ENCODE assay signal across 8 cellular contexts in the genomic region with DNA sequence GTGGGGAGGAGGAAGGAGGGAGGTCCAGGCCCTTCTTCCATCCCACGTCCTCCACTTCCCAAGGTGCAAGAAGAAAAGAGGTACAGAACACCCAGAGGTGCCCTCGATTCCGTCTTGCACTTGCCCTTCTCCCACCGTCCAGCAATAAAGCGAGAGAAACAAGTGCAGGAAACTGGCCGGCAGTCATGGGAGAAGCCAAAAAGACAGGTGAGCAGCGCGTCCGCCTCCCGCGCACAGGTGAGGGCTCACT. TPM values are rescaled to one million over a fixed set of nuclear protein-coding genes. Genes with fewer than 3 reads are reported as not detected.
DNase-seq lines count a peak whose midpoint lies in the region; ATAC-seq and TF ChIP-seq lines count a peak whose summit lies in the region.

No MANE protein-coding gene starts in this region.

- no peaks in the 10 kb centered on the region for H3K9me3 ChIP-seq in ascending aorta
- no peaks in the 10 kb centered on the region for H3K9me3 ChIP-seq in lung (ENCODE audit: control insufficient read depth in 2 of 2, insufficient read depth in 1 of 2, low read length in 1 of 2)

- H3K4me3 ChIP-seq in AG10803 (ENCODE audit: low read length) (peak overlapping the region; percentile 79), ascending aorta (peak overlapping the region; percentile 89 to 94), lung (peak overlapping the region; percentile 90)

- DNase-seq in AG10803 (ENCODE audit: low read depth), result no peak
- DNase-seq in ascending aorta (ENCODE audit: low spot score in 2 of 2), result no peak
- DNase-seq in lung (ENCODE audit: low spot score), result no peak
- no peak for DNase-seq in SW480 (ENCODE audit: low spot score)
- no peak for DNase-seq in NCI-H748 treated with DMSO at 0.1 percent for 48 hours (lab: John Stamatoyannopoulos, UW)
- DNase-seq in NCI-H82 treated with DMSO at 0.1 percent for 48 hours (lab: John Stamatoyannopoulos, UW; ENCODE audit: unreplicated experiment), result no peak

- ATAC-seq in HG02798 (IDR thresholded peaks at IDR 0.05; ENCODE audit: poor library complexity, unreplicated experiment), result peak; percentile 2
- ATAC-seq in lung (ENCODE audit: insufficient read depth, low FRiP score), result no peak
- no peak for ATAC-seq in GM18505 (IDR thresholded peaks at IDR 0.05; ENCODE audit: unreplicated experiment)

- no peaks in the 10 kb centered on the region for H3K27me3 ChIP-seq in ascending aorta
- H3K27me3 ChIP-seq in lung (ENCODE audit: control insufficient read depth, insufficient read depth), result no peaks in the 10 kb centered on the region

- peaks cover 5 to 12% of the 10 kb centered on the region in 2 donors for H3K4me1 ChIP-seq in ascending aorta
- H3K4me1 ChIP-seq in lung (ENCODE audit: control insufficient read depth in 2 of 2, insufficient read depth in 2 of 2, low read length in 2 of 2), result peaks cover 0 to 9% of the 10 kb centered on the region in 2 donors

- intact Hi-C loops in ascending aorta (cut with DNase I), result loop anchor here (1.0 to 2.0 kb wide), 3 partner anchors 11 to 53 kb away; a partner anchor contains a TSS

- H3K36me3 ChIP-seq in ascending aorta (no peaks in the 10 kb centered on the region), lung (ENCODE audit: control insufficient read depth in 2 of 2, insufficient read depth in 2 of 2, low read length in 2 of 2) (no peaks in the 10 kb centered on the region)

- TF ChIP-seq CTCF in AG10803 (conservative IDR thresholded peaks at IDR 0.05; ENCODE audit: low read length), result no peak
- TF ChIP-seq CTCF in ascending aorta (IDR thresholded peaks at IDR 0.05), result no peak
- TF ChIP-seq CTCF in lung (IDR thresholded peaks at IDR 0.05; ENCODE audit: control extremely low read depth, extremely low read depth), result no peak

- WGBS in lung, 2 donors, result 0 to 1% methylated on average over 11 of the region's 11 CpGs

- H3K27ac ChIP-seq in ascending aorta (peak overlapping the region; percentile 42 to 87), lung (ENCODE audit: low read depth in 1 of 2, low read length in 1 of 2) (peak overlapping the region; percentile 63 to 95)

- TF ChIP-seq POLR2A in GM18505 (IDR thresholded peaks at IDR 0.05; ENCODE audit: borderline replicate concordance, extremely low read depth, insufficient read depth, insufficient read length), result no peak

RNA-seq across cellular contexts. Expression of a gene that starts 1.3 kb away (rescaled TPM):
- total RNA-seq in ascending aorta (not detected), lung (10 to 100 TPM in 1 of 2 donors, 1 to 10 TPM in 1; 6.0 to 20.4 TPM)
- polyA plus RNA-seq in lung, result 1 to 10 TPM; 3.9 to 6.4 TPM

RNA-seq across cellular contexts. Expression of a gene that starts 17.7 kb away (rescaled TPM):
- total RNA-seq in ascending aorta, result 45.1 TPM
- total RNA-seq in lung, result 10 to 100 TPM; 33.4 to 46.0 TPM
- polyA plus RNA-seq in lung, result 10 to 100 TPM; 42.1 to 63.8 TPM

RNA-seq across cellular contexts. Expression of a gene that starts 29.4 kb away (rescaled TPM):
- 16.5 TPM for total RNA-seq in ascending aorta
- 10 to 100 TPM in 1 of 2 donors, 1 to 10 TPM in 1; 9.4 to 23.6 TPM for total RNA-seq in lung
- polyA plus RNA-seq in lung, result 10 to 100 TPM; 13.7 to 40.4 TPM

RNA-seq across cellular contexts. Expression of a gene that starts 31.5 kb away (rescaled TPM):
- total RNA-seq in ascending aorta (not detected), lung (1 to 10 TPM; 4.6 to 5.3 TPM)
- polyA plus RNA-seq in lung, result 1 to 10 TPM; 1.1 to 1.9 TPM

RNA-seq across cellular contexts. Expression of a gene that starts 52.5 kb away (rescaled TPM):
- 200 TPM for total RNA-seq in ascending aorta
- total RNA-seq in lung, result 10 to 100 TPM; 88.9 to 96.0 TPM
- 10 to 100 TPM; 72.0 to 79.7 TPM for polyA plus RNA-seq in lung
